In genomic region chr19:6740589-6741348, GRCh38 we compare ENCODE assay signal across 8 cellular contexts. TPM values are rescaled to one million over a fixed set of nuclear protein-coding genes. Genes with fewer than 3 reads are reported as not detected.
DNase-seq lines count a peak whose midpoint lies in the region; ATAC-seq and TF ChIP-seq lines count a peak whose summit lies in the region.

No MANE protein-coding gene starts in this region.

- no peaks in the 10 kb centered on the region for H3K27me3 ChIP-seq in iPS DF 6.9 (ENCODE audit: control insufficient read depth, insufficient read depth, low read length)

- H3K27ac ChIP-seq in adipose tissue (ENCODE audit: low read depth, low read length) = peak overlapping the region; percentile 17
- no peak overlapping the region for H3K27ac ChIP-seq in iPS DF 6.9 (ENCODE audit: low read length)

- peak; percentile 54 for DNase-seq in Daoy (ENCODE audit: low read depth)
- DNase-seq in LNCaP clone FGC (ENCODE audit: low read depth) = no peak
- no peak for DNase-seq in iPS DF 6.9 (ENCODE audit: low read depth, low spot score)
- no peak for DNase-seq in skeletal muscle cell (ENCODE audit: low read depth)
- DNase-seq in hippocampal formation (lab: John Stamatoyannopoulos, UW) = no peak

- ATAC-seq in GM19463 (IDR thresholded peaks at IDR 0.05; ENCODE audit: unreplicated experiment) = no peak
- no peak for ATAC-seq in HG02798 (IDR thresholded peaks at IDR 0.05; ENCODE audit: poor library complexity, unreplicated experiment)

- H3K4me1 ChIP-seq in iPS DF 6.9 (ENCODE audit: control insufficient read depth, insufficient read depth, low read length) = peaks cover 6% of the 10 kb centered on the region

- H3K4me3 ChIP-seq in LNCaP clone FGC (ENCODE audit: low read depth, low read length) (peak overlapping the region; percentile 93), iPS DF 6.9 (ENCODE audit: low read length) (peak overlapping the region; percentile 80; the same call in 1 of the 2 replicates), skeletal muscle cell (ENCODE audit: low read depth, low read length) (peak overlapping the region; percentile 96)

- H3K36me3 ChIP-seq in iPS DF 6.9 (ENCODE audit: control insufficient read depth, insufficient read depth, low read length) = peaks cover 6% of the 10 kb centered on the region; the same call in 1 of the 2 replicates

- WGBS in adipose tissue, 3 donors = 0 to 4% (median 3%) methylated on average over 34 to 46 of the region's 46 CpGs
- WGBS in iPS DF 6.9 (ENCODE audit: insufficient coverage, insufficient read length) = no CpG with 5 or more reads among the region's 46 CpGs

- no peak for TF ChIP-seq CTCF in LNCaP clone FGC (IDR thresholded peaks at IDR 0.05; ENCODE audit: control insufficient read depth, extremely low read depth, insufficient read depth)

- no peaks in the 10 kb centered on the region for H3K9me3 ChIP-seq in iPS DF 6.9 (ENCODE audit: control insufficient read depth, insufficient read depth, low read length)

RNA-seq across cellular contexts. Expression of gene TRIP10, which starts 1.3 kb away (rescaled TPM):
- 39.6 and 53.9 TPM in 2 replicates for total RNA-seq in Daoy (2014; rRNA removed; shearing (Covaris generic))
- 100 to 1,000 TPM in 2 of 3 donors, 10 to 100 TPM in 1; 28.6 to 149 (median 112) TPM for polyA plus RNA-seq in adipose tissue

RNA-seq across cellular contexts. Expression of gene GPR108, which starts 3.4 kb away (rescaled TPM):
- total RNA-seq in Daoy (2014; rRNA removed; shearing (Covaris generic)) = 26.3 and 35.7 TPM in 2 replicates
- 10 to 100 TPM; 52.4 to 76.6 (median 66.4) TPM for polyA plus RNA-seq in adipose tissue

RNA-seq across cellular contexts. Expression of gene C3, which starts 20.3 kb away (rescaled TPM):
- 7.9 and 10.2 TPM in 2 replicates for total RNA-seq in Daoy (2014; rRNA removed; shearing (Covaris generic))
- 100 to 1,000 TPM; 538 to 982 (median 581) TPM for polyA plus RNA-seq in adipose tissue

RNA-seq across cellular contexts. Expression of gene SH2D3A, which starts 26.5 kb away (rescaled TPM):
- total RNA-seq in Daoy (2014; rRNA removed; shearing (Covaris generic)) = 1.3 and 1.8 TPM in 2 replicates
- polyA plus RNA-seq in adipose tissue = 10 to 100 TPM in 1 of 3 donors, 1 to 10 TPM in 1, under 1 TPM in 1; 0.45 to 14.4 (median 2.1) TPM

RNA-seq across cellular contexts. Expression of gene VAV1, which starts 31.7 kb away (rescaled TPM):
- total RNA-seq in Daoy (2014; rRNA removed; shearing (Covaris generic)) = 0.40 and 1.7 TPM in 2 replicates
- 1 to 10 TPM; 1.2 to 6.3 (median 6.0) TPM for polyA plus RNA-seq in adipose tissue
